Comparison of ENCODE assay signal across 8 cellular contexts in genomic region chr6:148440877-148441453, GRCh38.
DNase-seq lines count a peak whose midpoint lies in the region; ATAC-seq, FAIRE-seq and TF ChIP-seq lines count a peak whose summit lies in the region.

No MANE protein-coding gene starts in this region.

- no peaks in the 10 kb centered on the region for H3K9me3 Mint-ChIP-seq in activated T-cell treated with anti-CD3 and anti-CD28 coated beads, Interleukin-2, amount 50 U/mL, for 4 hours

- H3K4me1 Mint-ChIP-seq in activated T-cell treated with anti-CD3 and anti-CD28 coated beads, Interleukin-2, amount 50 U/mL, for 4 hours (ENCODE audit: low read depth), result no peaks in the 10 kb centered on the region

- H3K4me3 ChIP-seq in AG04450 (ENCODE audit: low read depth, low read length) (no peak overlapping the region), LNCaP clone FGC (ENCODE audit: low read depth, low read length) (no peak overlapping the region), bronchial epithelial cell (ENCODE audit: low read depth, low read length) (no peak overlapping the region)

- POLR2A ChIA-PET in AG04450 (lab: Yijun Ruan, JAX), result interaction anchor here (1.0 to 1.1 kb wide), 2 partner anchors 34 to 68 kb away, joined by 3 to 12 read pairs; no protein-coding TSS in a partner anchor

- CTCF ChIA-PET in AG04450 (lab: Charles Lee), result interaction anchor here (0.5 to 1.2 kb wide), 3 partner anchors 23 to 34 kb away, joined by 3 to 8 read pairs (median 4); no protein-coding TSS in a partner anchor

- H3K36me3 Mint-ChIP-seq in activated T-cell treated with anti-CD3 and anti-CD28 coated beads, Interleukin-2, amount 50 U/mL, for 4 hours (ENCODE audit: insufficient read depth), result no peaks in the 10 kb centered on the region

- no peak for TF ChIP-seq CTCF in AG04450 (IDR thresholded peaks at IDR 0.05; ENCODE audit: low read depth, low read length)
- no peak for TF ChIP-seq CTCF in LNCaP clone FGC (IDR thresholded peaks at IDR 0.05; ENCODE audit: control insufficient read depth, extremely low read depth, insufficient read depth)
- no peak for TF ChIP-seq CTCF in bronchial epithelial cell (IDR thresholded peaks at IDR 0.05; ENCODE audit: insufficient read depth, low read length, severe bottlenecking)

- H3K36me3 ChIP-seq in bronchial epithelial cell (ENCODE audit: control insufficient read depth, insufficient read depth, low read length), result no peaks in the 10 kb centered on the region

- peak overlapping the region; percentile 92 for H3K27ac ChIP-seq in AG04450 (ENCODE audit: low read depth, low read length)

- H3K27me3 ChIP-seq in AG04450 (ENCODE audit: control insufficient read depth, insufficient read depth, low read length), result no peaks in the 10 kb centered on the region
- H3K27me3 ChIP-seq in bronchial epithelial cell (ENCODE audit: control insufficient read depth, insufficient read depth, low read length), result no peaks in the 10 kb centered on the region

- no peak for FAIRE-seq in bronchial epithelial cell (lab: Jason Lieb, UNC)

- H3K4me3 Mint-ChIP-seq in activated T-cell treated with anti-CD3 and anti-CD28 coated beads, Interleukin-2, amount 50 U/mL, for 4 hours, result no peak overlapping the region

- peaks cover 11% of the 10 kb centered on the region for H3K27me3 Mint-ChIP-seq in activated T-cell treated with anti-CD3 and anti-CD28 coated beads, Interleukin-2, amount 50 U/mL, for 4 hours (ENCODE audit: low read depth)

- DNase-seq in AG04450 (ENCODE audit: low read depth, low spot score), result peak; percentile 72
- DNase-seq in LNCaP clone FGC (ENCODE audit: low read depth), result peak; percentile 82
- peak; percentile 72 for DNase-seq in bronchial epithelial cell (ENCODE audit: low read depth)
- peak; percentile 92 to 94 for DNase-seq in lung microvascular endothelial cell (ENCODE audit: low read depth in 2 of 2)
- no peak for DNase-seq in ecto neural progenitor cell (ENCODE audit: low spot score)
- DNase-seq in activated T-cell treated with anti-CD3 and anti-CD28 coated beads, Interleukin-2, amount 50 U/mL, for 4 hours, result no peak
- DNase-seq in stimulated activated CD4-positive, alpha-beta T cell treated with anti-CD3 and anti-CD28 coated beads, Interleukin-2, amount 100 ng/mL, for 48 hours, result no peak
- DNase-seq in activated CD8-positive, alpha-beta memory T cell treated with anti-CD3 and anti-CD28 coated beads for 24 hours, result no peak

- H3K9me3 ChIP-seq in AG04450 (ENCODE audit: control insufficient read depth, insufficient read depth, low read length), result no peaks in the 10 kb centered on the region; the same call in 1 of the 2 replicates

- ATAC-seq in activated T-cell treated with anti-CD3 and anti-CD28 coated beads, Interleukin-2, amount 50 U/mL, for 4 hours, result no peak

Comparison
In these comparisons a context has a peak if more than half of its experiments do, and no peak if none do; other contexts are left out.
1. DNase-seq: peak in AG04450 (single experiment), LNCaP clone FGC (single experiment), bronchial epithelial cell (single experiment) and lung microvascular endothelial cell (2 of 2); none in ecto neural progenitor cell (single experiment), activated T-cell treated with anti-CD3 and anti-CD28 coated beads, Interleukin-2, amount 50 U/mL, for 4 hours (single experiment), stimulated activated CD4-positive, alpha-beta T cell treated with anti-CD3 and anti-CD28 coated beads, Interleukin-2, amount 100 ng/mL, for 48 hours (0 of 2) and activated CD8-positive, alpha-beta memory T cell treated with anti-CD3 and anti-CD28 coated beads for 24 hours (single experiment).